ENCODE assay signal across 2 cellular contexts in genomic region chr2:68171146-68171545, GRCh38.
A peak's percentile ranks its signal among the peaks of the same experiment; 100 is the strongest.
TF ChIP-seq lines count a peak whose summit lies in the region.

No MANE protein-coding gene starts in this region.

TF ChIP-seq in GM23338, 12 proteins besides CTCF, POLR2A, EP300 and RAD21:
- TF ChIP-seq REST (IDR thresholded peaks at IDR 0.05; ENCODE audit: unreplicated experiment) (no peak), STAT1 (IDR thresholded peaks at IDR 0.05; ENCODE audit: unreplicated experiment) (no peak), ETS1 (IDR thresholded peaks at IDR 0.05) (no peak), CREB1 (CRISPR knock-in tag; IDR thresholded peaks at IDR 0.05; ENCODE audit: low read depth) (no peak), ZNF462 (CRISPR knock-in tag; IDR thresholded peaks at IDR 0.05) (no peak), POLR2AphosphoS5 (IDR thresholded peaks at IDR 0.05; ENCODE audit: low read depth) (no peak), EZH2 (IDR thresholded peaks at IDR 0.05; ENCODE audit: low read depth, unreplicated experiment) (no peak), ZNF114 (CRISPR knock-in tag; IDR thresholded peaks at IDR 0.05) (no peak), ZNF331 (CRISPR knock-in tag; IDR thresholded peaks at IDR 0.05; ENCODE audit: low read depth) (no peak)

TF ChIP-seq in GM12878, 131 proteins besides CTCF, POLR2A, EP300 and RAD21:
- TF ChIP-seq PAX5 (IDR thresholded peaks at IDR 0.05; ENCODE audit: borderline replicate concordance, low read depth, low read length) (no peak), POLR2AphosphoS5 (IDR thresholded peaks at IDR 0.05; ENCODE audit: low read length) (peak; percentile 7; the same call in 1 of the 2 replicates)
